In genomic region chrX:10010686-10011085, GRCh38 we compare ENCODE assay signal across 2 cellular contexts.
TF ChIP-seq lines count a peak whose summit lies in the region.

No MANE protein-coding gene starts in this region.

TF ChIP-seq in IMR-90, 13 proteins besides CTCF, POLR2A, EP300 and RAD21:
- TF ChIP-seq CEBPB (IDR thresholded peaks at IDR 0.05; ENCODE audit: low read depth, low read length) (peak; percentile 56), USF2 (IDR thresholded peaks at IDR 0.05; ENCODE audit: low read depth, low read length) (no peak), FOS (IDR thresholded peaks at IDR 0.05; ENCODE audit: low read depth, low read length) (no peak), BHLHE40 (IDR thresholded peaks at IDR 0.05; ENCODE audit: low read depth, low read length) (no peak)

TF ChIP-seq in GM12878, 131 proteins besides CTCF, POLR2A, EP300 and RAD21:
- TF ChIP-seq ZNF687 (IDR thresholded peaks at IDR 0.05), result 0 out of 2 replicates have a peak, but pooled peaks have one; percentile 8
- no peak for TF ChIP-seq CBX3 (IDR thresholded peaks at IDR 0.05; ENCODE audit: borderline replicate concordance, low read depth)
- TF ChIP-seq GABPA (IDR thresholded peaks at IDR 0.05; ENCODE audit: low read depth), result no peak
